In the genomic region with DNA sequence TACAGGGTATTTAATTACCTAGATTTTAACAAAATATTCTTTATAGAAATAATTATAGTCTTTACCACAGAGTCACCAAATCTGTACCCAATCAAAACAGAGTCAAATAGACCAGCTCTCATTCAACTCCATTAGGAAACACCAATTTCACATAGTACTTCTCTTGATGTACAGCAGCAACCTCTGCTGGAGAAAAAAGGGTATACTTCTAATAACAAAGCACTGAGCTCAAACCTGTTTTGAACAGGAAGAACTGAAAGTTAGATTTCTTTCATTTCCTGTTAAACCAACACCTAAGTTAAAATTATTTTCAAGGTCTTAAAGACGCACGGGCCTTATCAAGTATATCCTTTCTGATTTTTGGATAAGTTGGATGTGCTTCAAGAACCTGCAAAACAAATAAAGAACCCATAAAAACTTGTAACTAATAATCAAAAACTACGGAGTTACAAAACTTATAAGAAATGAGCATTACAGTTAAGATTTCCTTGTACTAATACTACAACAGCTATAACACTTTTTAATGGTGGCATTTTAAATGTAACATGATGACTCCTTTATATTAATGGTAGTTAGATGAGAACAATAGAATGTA, we compare ENCODE assay signal across 9 cellular contexts.
DNase-seq lines count a peak whose midpoint lies in the region; ATAC-seq, FAIRE-seq and TF ChIP-seq lines count a peak whose summit lies in the region.
"Had no signal": no experiment of that assay in that cellular context is flagged by ENCODE, and none has a peak within 500 bp of the region (broad histone marks: within the 10 kb centered on the region; RNA-seq: fewer than 3 reads in every experiment).

No MANE protein-coding gene starts in this region.

- H3K9ac ChIP-seq in GM12878 (ENCODE audit: control insufficient read depth, insufficient read depth, low read length), result no peak overlapping the region
- H3K9ac ChIP-seq: BLaER1 had no signal

- peak; percentile 91 for TF ChIP-seq RAD21 in GM12878 (IDR thresholded peaks at IDR 0.05; ENCODE audit: insufficient read depth, low read depth, low read length)

- 32% methylated on average over 3 of the region's 3 CpGs for WGBS in GM12878 (ENCODE audit: insufficient coverage, insufficient replicate concordance, low lambda C conversion rate, missing lambda C conversion rate)

- H3K27ac ChIP-seq in GM12878 (ENCODE audit: control insufficient read depth, insufficient read depth), result peak overlapping the region; percentile 12; the same call in 1 of the 2 replicates
- H3K27ac ChIP-seq: BLaER1 had no signal

- peak; percentile 56 for FAIRE-seq in GM12878 (lab: Jason Lieb, UNC)

- DNase-seq in NCI-H1417 (lab: John Stamatoyannopoulos, UW), result peak; percentile 4 to 67 (median 63)
- no peak for DNase-seq in NCI-H1417 treated with DMSO at 0.1 percent for 48 hours (lab: John Stamatoyannopoulos, UW)
- peak; percentile 23 for DNase-seq in HS-5 (ENCODE audit: low read depth)
- peak; percentile 54 for DNase-seq in NCI-H82 treated with DMSO at 0.1 percent for 48 hours (lab: John Stamatoyannopoulos, UW; ENCODE audit: unreplicated experiment)
- DNase-seq in GM12878 (ENCODE audit: low read depth, low spot score), result peak; percentile 36
- peak; percentile 73 for DNase-seq in inferior parietal cortex (ENCODE audit: extremely low spot score)
- peak; percentile 57 for DNase-seq in stromal cell of bone marrow (ENCODE audit: low read depth)

- BruUV-seq in GM12878 (replicated peaks; lab: Mats Ljungman, UMichigan), result no TSS peak

- H3K4me2 ChIP-seq in GM12878 (ENCODE audit: control insufficient read depth, insufficient read depth), result no peak overlapping the region
- H3K4me2 ChIP-seq: BLaER1 had no signal

- SMC1A ChIA-PET in GM12878 (lab: Charles Lee; ENCODE audit: uncharacterized antibody, unreplicated experiment), result interaction anchor here (0.6 to 4.0 kb wide), 57 partner anchors 8 to 860 kb away, joined by 3 to 68 read pairs (median 4); partner anchors contain the start of genes SCN2A and TTC21B

- no peaks in the 10 kb centered on the region for H3K27me3 ChIP-seq in GM12878 (replicated peaks in 1 of 2; ENCODE audit: control insufficient read depth in 2 of 2, insufficient read depth in 2 of 2, low read length in 1 of 2)
- H3K27me3 ChIP-seq: BLaER1 had no signal

- ATAC-seq in GM21529 (IDR thresholded peaks at IDR 0.05; ENCODE audit: unreplicated experiment) (peak; percentile 89), GM12878 (peak; percentile 86)

- H3K4me1 ChIP-seq in GM12878 (ENCODE audit: control insufficient read depth, insufficient read depth, low read length), result peaks cover 7% of the 10 kb centered on the region; the same call in 1 of the 2 replicates
- H3K4me1 ChIP-seq: BLaER1 had no signal

- CTCF ChIA-PET in GM12878 (lab: Yijun Ruan, JAX), result interaction anchor here (0.6 to 3.6 kb wide), 79 partner anchors 9 to 882 kb away, joined by 3 to 71 read pairs (median 4); partner anchors contain the start of genes SCN1A, SCN2A, SCN3A and TTC21B

- no peaks in the 10 kb centered on the region for H3K79me2 ChIP-seq in GM12878 (ENCODE audit: control insufficient read depth, insufficient read depth, low read length)

- H4K20me1 ChIP-seq in GM12878 (ENCODE audit: control insufficient read depth, insufficient read depth), result no peaks in the 10 kb centered on the region
- H4K20me1 ChIP-seq: BLaER1 had no signal

- no peak overlapping the region; the same call in 1 of the 2 replicates for H2AFZ ChIP-seq in GM12878 (ENCODE audit: control insufficient read depth, low read depth, low read length)

- no peak overlapping the region for H3K4me3 ChIP-seq in GM12878
- H3K4me3 ChIP-seq: BLaER1 had no signal

- TF ChIP-seq POLR2A in GM12878 (IDR thresholded peaks at IDR 0.05; ENCODE audit: low read depth, low read length), result no peak

- POLR2A ChIA-PET in GM12878 (lab: Charles Lee), result interaction anchor here (0.7 to 0.9 kb wide), 2 partner anchors 82 to 425 kb away, joined by 3 read pairs; no protein-coding TSS in a partner anchor

- TF ChIP-seq CTCF in GM12878 (IDR thresholded peaks at IDR 0.05 in 2 of 3, conservative IDR thresholded peaks at IDR 0.05 in 1 of 3; ENCODE audit: control insufficient read depth in 2 of 3, extremely low read depth in 1 of 3, insufficient read depth in 1 of 3, low read depth in 3 of 3, low read length in 3 of 3), result peak; percentile 60 to 81 (median 66)

- intact Hi-C loops in GM12878 (cut with micrococcal nuclease; ENCODE audit: unreplicated experiment), result loop anchor here (1.0 to 10.0 kb wide), 7 partner anchors 78 to 636 kb away; partner anchors contain the start of genes GALNT3, SCN2A and TTC21B

- no peaks in the 10 kb centered on the region for H3K9me3 ChIP-seq in GM12878 (replicated peaks; ENCODE audit: control insufficient read depth, insufficient read depth, low read length)
- H3K9me3 ChIP-seq: BLaER1 had no signal

- TF ChIP-seq EP300 in GM12878 (IDR thresholded peaks at IDR 0.05; ENCODE audit: borderline replicate concordance in 1 of 2, control insufficient read depth in 1 of 2, low read depth in 2 of 2, low read length in 2 of 2), result no peak

- in situ Hi-C loops in GM12878 (cut with MboI), result loop anchor here (5.0 kb wide), 1 partner anchor 472 kb away; no protein-coding TSS in a partner anchor

- RAD21 ChIA-PET in GM12878 (lab: Charles Lee; ENCODE audit: unreplicated experiment), result interaction anchor here (0.7 to 3.6 kb wide), 46 partner anchors 15 to 882 kb away, joined by 3 to 49 read pairs (median 4); partner anchors contain the start of genes GALNT3, SCN2A and TTC21B

- no peaks in the 10 kb centered on the region for H3K36me3 ChIP-seq in GM12878 (ENCODE audit: control insufficient read depth in 2 of 2, insufficient read depth in 2 of 2, low read length in 1 of 2)

TF ChIP-seq in GM12878, 131 proteins besides CTCF, POLR2A, EP300 and RAD21 (continues in another document):
- no peak for TF ChIP-seq ZZZ3 (IDR thresholded peaks at IDR 0.05; ENCODE audit: control insufficient read depth, insufficient read length, low read depth)
- TF ChIP-seq GABPA (IDR thresholded peaks at IDR 0.05; ENCODE audit: low read depth), result 0 out of 2 replicates have a peak, but pooled peaks have one; percentile 59
- TF ChIP-seq ETV6 (conservative IDR thresholded peaks at IDR 0.05 in 1 of 2, IDR thresholded peaks at IDR 0.05 in 1 of 2; ENCODE audit: borderline replicate concordance in 1 of 2, low read depth in 1 of 2), result peak in 1 of 2 experiments; percentile 51; a peak in 1 of 4 replicates
- TF ChIP-seq FOXK2 (IDR thresholded peaks at IDR 0.05), result no peak
- TF ChIP-seq, protein P1, sequence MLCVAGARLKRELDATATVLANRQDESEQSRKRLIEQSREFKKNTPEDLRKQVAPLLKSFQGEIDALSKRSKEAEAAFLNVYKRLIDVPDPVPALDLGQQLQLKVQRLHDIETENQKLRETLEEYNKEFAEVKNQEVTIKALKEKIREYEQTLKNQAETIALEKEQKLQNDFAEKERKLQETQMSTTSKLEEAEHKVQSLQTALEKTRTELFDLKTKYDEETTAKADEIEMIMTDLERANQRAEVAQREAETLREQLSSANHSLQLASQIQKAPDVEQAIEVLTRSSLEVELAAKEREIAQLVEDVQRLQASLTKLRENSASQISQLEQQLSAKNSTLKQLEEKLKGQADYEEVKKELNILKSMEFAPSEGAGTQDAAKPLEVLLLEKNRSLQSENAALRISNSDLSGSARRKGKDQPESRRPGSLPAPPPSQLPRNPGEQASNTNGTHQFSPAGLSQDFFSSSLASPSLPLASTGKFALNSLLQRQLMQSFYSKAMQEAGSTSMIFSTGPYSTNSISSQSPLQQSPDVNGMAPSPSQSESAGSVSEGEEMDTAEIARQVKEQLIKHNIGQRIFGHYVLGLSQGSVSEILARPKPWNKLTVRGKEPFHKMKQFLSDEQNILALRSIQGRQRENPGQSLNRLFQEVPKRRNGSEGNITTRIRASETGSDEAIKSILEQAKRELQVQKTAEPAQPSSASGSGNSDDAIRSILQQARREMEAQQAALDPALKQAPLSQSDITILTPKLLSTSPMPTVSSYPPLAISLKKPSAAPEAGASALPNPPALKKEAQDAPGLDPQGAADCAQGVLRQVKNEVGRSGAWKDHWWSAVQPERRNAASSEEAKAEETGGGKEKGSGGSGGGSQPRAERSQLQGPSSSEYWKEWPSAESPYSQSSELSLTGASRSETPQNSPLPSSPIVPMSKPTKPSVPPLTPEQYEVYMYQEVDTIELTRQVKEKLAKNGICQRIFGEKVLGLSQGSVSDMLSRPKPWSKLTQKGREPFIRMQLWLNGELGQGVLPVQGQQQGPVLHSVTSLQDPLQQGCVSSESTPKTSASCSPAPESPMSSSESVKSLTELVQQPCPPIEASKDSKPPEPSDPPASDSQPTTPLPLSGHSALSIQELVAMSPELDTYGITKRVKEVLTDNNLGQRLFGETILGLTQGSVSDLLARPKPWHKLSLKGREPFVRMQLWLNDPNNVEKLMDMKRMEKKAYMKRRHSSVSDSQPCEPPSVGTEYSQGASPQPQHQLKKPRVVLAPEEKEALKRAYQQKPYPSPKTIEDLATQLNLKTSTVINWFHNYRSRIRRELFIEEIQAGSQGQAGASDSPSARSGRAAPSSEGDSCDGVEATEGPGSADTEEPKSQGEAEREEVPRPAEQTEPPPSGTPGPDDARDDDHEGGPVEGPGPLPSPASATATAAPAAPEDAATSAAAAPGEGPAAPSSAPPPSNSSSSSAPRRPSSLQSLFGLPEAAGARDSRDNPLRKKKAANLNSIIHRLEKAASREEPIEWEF (IDR thresholded peaks at IDR 0.05; ENCODE audit: insufficient replicate concordance, low read depth, low read length), result peak; percentile 42
- TF ChIP-seq ZNF24 (IDR thresholded peaks at IDR 0.05), result peak; percentile 70; the same call in 1 of the 2 replicates
- TF ChIP-seq RELA (IDR thresholded peaks at IDR 0.05; ENCODE audit: borderline replicate concordance, partially characterized antibody), result no peak
- TF ChIP-seq, protein P2, sequence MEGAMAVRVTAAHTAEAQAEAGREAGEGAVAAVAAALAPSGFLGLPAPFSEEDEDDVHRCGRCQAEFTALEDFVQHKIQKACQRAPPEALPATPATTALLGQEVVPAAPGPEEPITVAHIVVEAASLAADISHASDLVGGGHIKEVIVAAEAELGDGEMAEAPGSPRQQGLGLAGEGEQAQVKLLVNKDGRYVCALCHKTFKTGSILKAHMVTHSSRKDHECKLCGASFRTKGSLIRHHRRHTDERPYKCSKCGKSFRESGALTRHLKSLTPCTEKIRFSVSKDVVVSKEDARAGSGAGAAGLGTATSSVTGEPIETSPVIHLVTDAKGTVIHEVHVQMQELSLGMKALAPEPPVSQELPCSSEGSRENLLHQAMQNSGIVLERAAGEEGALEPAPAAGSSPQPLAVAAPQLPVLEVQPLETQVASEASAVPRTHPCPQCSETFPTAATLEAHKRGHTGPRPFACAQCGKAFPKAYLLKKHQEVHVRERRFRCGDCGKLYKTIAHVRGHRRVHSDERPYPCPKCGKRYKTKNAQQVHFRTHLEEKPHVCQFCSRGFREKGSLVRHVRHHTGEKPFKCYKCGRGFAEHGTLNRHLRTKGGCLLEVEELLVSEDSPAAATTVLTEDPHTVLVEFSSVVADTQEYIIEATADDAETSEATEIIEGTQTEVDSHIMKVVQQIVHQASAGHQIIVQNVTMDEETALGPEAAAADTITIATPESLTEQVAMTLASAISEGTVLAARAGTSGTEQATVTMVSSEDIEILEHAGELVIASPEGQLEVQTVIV (IDR thresholded peaks at IDR 0.05; ENCODE audit: borderline replicate concordance, partially characterized antibody), result no peak
- TF ChIP-seq ASH2L (IDR thresholded peaks at IDR 0.05; ENCODE audit: borderline replicate concordance, low read depth), result no peak
